17 cellular contexts compared by ENCODE assay signal in genomic region chr7:38839846-38840245, GRCh38.
"Had no signal": no experiment of that assay in that cellular context is flagged by ENCODE, and none has a peak within 500 bp of the region (broad histone marks: within the 10 kb centered on the region; RNA-seq: fewer than 3 reads in every experiment).

No MANE protein-coding gene starts in this region.

- H3K9me3 Mint-ChIP-seq: neural crest cell; stimulated activated effector memory CD8-positive, alpha-beta T cell treated with anti-CD3 and anti-CD28 coated beads, Interleukin-12 subunit alpha, Interleukin-12 subunit beta, amount 100 ng/mL, for 72 hours had no signal

- H3K4me3 ChIP-seq: smooth muscle cell, tibial artery, vagina had no signal

- H3K36me3 Mint-ChIP-seq: activated naive CD8-positive, alpha-beta T cell treated with anti-CD3 and anti-CD28 coated beads, Interleukin-2, amount 10 ng/mL, durations not matched to agents 7 days and 5 days; stimulated activated effector memory CD8-positive, alpha-beta T cell treated with anti-CD3 and anti-CD28 coated beads, Interleukin-12 subunit alpha, Interleukin-12 subunit beta, amount 100 ng/mL, for 72 hours had no signal

- ATAC-seq: activated T-cell treated with anti-CD3 and anti-CD28 coated beads, Interleukin-2, amount 50 U/mL, for 4 hours; left lobe of liver; stimulated activated effector memory CD8-positive, alpha-beta T cell treated with anti-CD3 and anti-CD28 coated beads, Interleukin-12 subunit alpha, Interleukin-12 subunit beta, amount 100 ng/mL, for 72 hours had no signal

- H3K9me3 ChIP-seq: tibial artery, vagina had no signal

- H3K9ac ChIP-seq: parathyroid adenoma had no signal

- H2AFZ ChIP-seq: parathyroid adenoma had no signal

- DNase-seq: activated CD4-positive, alpha-beta T cell treated with anti-CD3 and anti-CD28 coated beads, Interleukin-2, amount 50 U/mL, for 4 hours; activated CD4-positive, CD25-positive, alpha-beta regulatory T cell treated with anti-CD3 and anti-CD28 coated beads, Interleukin-2, amount 50 U/mL, for 72 hours; activated gamma-delta T cell; activated naive CD8-positive, alpha-beta T cell treated with anti-CD3 and anti-CD28 coated beads, Interleukin-2, amount 10 ng/mL, durations not matched to agents 7 days and 5 days; activated T-cell treated with anti-CD3 and anti-CD28 coated beads, Interleukin-2, amount 50 U/mL, for 4 hours; cortex of kidney; effector memory CD4-positive, alpha-beta T cell; mesendoderm; T-helper 9 cell; tibial artery had no signal

- H3K4me1 Mint-ChIP-seq: activated naive CD8-positive, alpha-beta T cell treated with anti-CD3 and anti-CD28 coated beads, Interleukin-2, amount 10 ng/mL, durations not matched to agents 7 days and 5 days had no signal

- H3K27me3 ChIP-seq: tibial artery, vagina had no signal

- H3K27ac ChIP-seq: epithelial cell of prostate, parathyroid adenoma, tibial artery, vagina had no signal

- H3K27me3 Mint-ChIP-seq: activated naive CD8-positive, alpha-beta T cell treated with anti-CD3 and anti-CD28 coated beads, Interleukin-2, amount 10 ng/mL, durations not matched to agents 7 days and 5 days had no signal

- H3K4me2 ChIP-seq: smooth muscle cell had no signal

- H3K27ac Mint-ChIP-seq: activated naive CD8-positive, alpha-beta T cell treated with anti-CD3 and anti-CD28 coated beads, Interleukin-2, amount 10 ng/mL, durations not matched to agents 7 days and 5 days; stimulated activated effector memory CD8-positive, alpha-beta T cell treated with anti-CD3 and anti-CD28 coated beads, Interleukin-12 subunit alpha, Interleukin-12 subunit beta, amount 100 ng/mL, for 72 hours had no signal

- H3K4me3 Mint-ChIP-seq: activated naive CD8-positive, alpha-beta T cell treated with anti-CD3 and anti-CD28 coated beads, Interleukin-2, amount 10 ng/mL, durations not matched to agents 7 days and 5 days; activated T-cell treated with anti-CD3 and anti-CD28 coated beads, Interleukin-2, amount 50 U/mL, for 4 hours; neural crest cell; stimulated activated effector memory CD8-positive, alpha-beta T cell treated with anti-CD3 and anti-CD28 coated beads, Interleukin-12 subunit alpha, Interleukin-12 subunit beta, amount 100 ng/mL, for 72 hours had no signal

- H3K36me3 ChIP-seq: tibial artery, vagina had no signal

- H3K4me1 ChIP-seq: parathyroid adenoma, vagina had no signal
